1 cellular context compared by ENCODE assay signal in genomic region chr1:11784993-11785769, GRCh38.
TF ChIP-seq lines count a peak whose summit lies in the region.

No MANE protein-coding gene starts in this region.

TF ChIP-seq in GM23338, 12 proteins besides CTCF, POLR2A, EP300 and RAD21 (continued from another document):
- TF ChIP-seq ZNF462 (CRISPR knock-in tag; IDR thresholded peaks at IDR 0.05), result no peak
- no peak for TF ChIP-seq EZH2 (IDR thresholded peaks at IDR 0.05; ENCODE audit: low read depth, unreplicated experiment)
- TF ChIP-seq NANOG (IDR thresholded peaks at IDR 0.05; ENCODE audit: borderline replicate concordance), result no peak
- no peak for TF ChIP-seq STAT1 (IDR thresholded peaks at IDR 0.05; ENCODE audit: unreplicated experiment)
